ENCODE assay signal across 25 cellular contexts in the genomic region with DNA sequence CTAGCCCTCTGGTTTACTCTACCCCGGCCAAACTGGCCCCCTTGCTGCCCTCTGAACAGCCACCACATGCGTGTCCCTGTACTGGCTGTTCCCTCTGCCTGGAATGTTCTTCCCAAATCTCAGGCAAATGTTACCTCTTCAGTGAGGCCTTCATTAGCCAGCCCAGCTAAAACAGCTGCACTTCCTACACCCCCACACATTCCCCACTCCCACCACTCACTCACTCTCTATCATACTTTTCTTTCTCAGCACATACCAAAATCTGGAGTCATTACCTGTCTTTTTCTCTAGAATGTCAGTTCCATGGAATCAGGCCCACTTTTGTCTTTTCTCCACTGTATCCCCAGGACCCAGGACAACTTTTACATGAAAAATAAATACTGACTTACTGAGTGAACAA.
DNase-seq lines count a peak whose midpoint lies in the region; ATAC-seq, FAIRE-seq and TF ChIP-seq lines count a peak whose summit lies in the region.
"Had no signal": no experiment of that assay in that cellular context is flagged by ENCODE, and none has a peak within 500 bp of the region (broad histone marks: within the 10 kb centered on the region; RNA-seq: fewer than 3 reads in every experiment).

No MANE protein-coding gene starts in this region.

- intact Hi-C loops in cardiac septum (cut with DNase I) = no loop called here

- TF ChIP-seq CTCF in bronchial epithelial cell (IDR thresholded peaks at IDR 0.05; ENCODE audit: insufficient read depth, low read length, severe bottlenecking) (no peak), omental fat pad (IDR thresholded peaks at IDR 0.05) (no peak)

- FAIRE-seq in bronchial epithelial cell (lab: Jason Lieb, UNC) = no peak
- FAIRE-seq: GM12878 had no signal

- 0 out of 2 replicates have a peak, but pooled peaks cover 1% of the 10 kb centered on the region for H3K9me3 ChIP-seq in HUES48 (ENCODE audit: control insufficient read depth, insufficient read depth, low read length)
- H3K9me3 ChIP-seq: ovary, right atrium auricular region, SJCRH30 had no signal

- H3K27me3 ChIP-seq in HUES48 (ENCODE audit: control insufficient read depth, insufficient read depth, low read length) (no peaks in the 10 kb centered on the region), bronchial epithelial cell (ENCODE audit: control insufficient read depth, insufficient read depth, low read length) (no peaks in the 10 kb centered on the region)
- H3K27me3 ChIP-seq: ovary, right atrium auricular region, SJCRH30 had no signal

- H3K9ac ChIP-seq in HUES48 (ENCODE audit: low read depth, low read length) = no peak overlapping the region

- H3K4me3 ChIP-seq in HUES48 (ENCODE audit: low read depth, low read length) (no peak overlapping the region), bronchial epithelial cell (ENCODE audit: low read depth, low read length) (no peak overlapping the region)
- H3K4me3 ChIP-seq: GM12878, ovary, right atrium auricular region, SJCRH30 had no signal

- peak overlapping the region; percentile 53 for H3K27ac ChIP-seq in HUES48 (ENCODE audit: low read depth, low read length)
- H3K27ac ChIP-seq: ovary, right atrium auricular region, SJCRH30 had no signal

- peak; percentile 66 for ATAC-seq in omental fat pad (ENCODE audit: low FRiP score)
- ATAC-seq: activated CD4-positive, CD25-positive, alpha-beta regulatory T cell treated with anti-CD3 and anti-CD28 coated beads, Interleukin-2, amount 50 U/mL, for 24 hours; GM12878; naive thymus-derived CD4-positive, alpha-beta T cell; Panc1; stimulated activated naive B cell treated with anti-CD40 and anti-IgM and Interleukin-4, amounts not matched to agents 10 μg/mL and 1 μg/mL and 100 μg/mL, for 72 hours had no signal

- H3K4me1 ChIP-seq in HUES48 (ENCODE audit: control insufficient read depth, insufficient read depth, low read length) = peaks cover 10% of the 10 kb centered on the region
- H3K4me1 ChIP-seq: right atrium auricular region had no signal

- H3K36me3 ChIP-seq in HUES48 (ENCODE audit: control insufficient read depth, insufficient read depth, low read length) = no peaks in the 10 kb centered on the region
- H3K36me3 ChIP-seq in bronchial epithelial cell (ENCODE audit: control insufficient read depth, insufficient read depth, low read length) = no peaks in the 10 kb centered on the region
- H3K36me3 ChIP-seq: ovary, right atrium auricular region, SJCRH30 had no signal

- DNase-seq in bronchial epithelial cell (ENCODE audit: low read depth) (peak; percentile 62), iris pigment epithelial cell (ENCODE audit: low read depth) (peak; percentile 57), omental fat pad (ENCODE audit: low spot score) (no peak), HT-29 (ENCODE audit: low spot score) (no peak), cardiac septum (ENCODE audit: low spot score) (no peak), superior temporal gyrus (ENCODE audit: extremely low spot score) (no peak)
- DNase-seq in activated CD4-positive, alpha-beta T cell treated with anti-CD3 and anti-CD28 coated beads for 48 hours = no peak
- DNase-seq: activated CD4-positive, alpha-beta memory T cell treated with anti-CD3 and anti-CD28 coated beads, Interleukin-2, amount 10 ng/mL, durations not matched to agents 7 days and 5 days; activated effector memory CD4-positive, alpha-beta T cell treated with Interleukin-2 at 50 U/mL for 16 hours; C1 segment of cervical spinal cord; DMS79 treated with DMSO at 0.1 percent for 48 hours; glutamatergic neuron; KG1; left cardiac atrium; mesenchymal stem cell; naive thymus-derived CD4-positive, alpha-beta T cell; stimulated activated CD4-positive, alpha-beta T cell treated with anti-CD3 and anti-CD28 coated beads, Interleukin-4, amount 100 ng/mL, for 1 hour; stimulated activated naive B cell treated with anti-CD40 and anti-IgM and Interleukin-4, amounts not matched to agents 10 μg/mL and 1 μg/mL and 100 μg/mL, for 72 hours had no signal

Comparison
In these comparisons a context has a peak if more than half of its experiments do, and no peak if none do; other contexts are left out.
1. DNase-seq: peak in bronchial epithelial cell (single experiment) and iris pigment epithelial cell (single experiment); none in omental fat pad (single experiment), activated CD4-positive, alpha-beta T cell treated with anti-CD3 and anti-CD28 coated beads for 48 hours (single experiment), HT-29 (single experiment), cardiac septum (single experiment) and superior temporal gyrus (single experiment).